ENCODE assay signal across 8 cellular contexts in the genomic region with DNA sequence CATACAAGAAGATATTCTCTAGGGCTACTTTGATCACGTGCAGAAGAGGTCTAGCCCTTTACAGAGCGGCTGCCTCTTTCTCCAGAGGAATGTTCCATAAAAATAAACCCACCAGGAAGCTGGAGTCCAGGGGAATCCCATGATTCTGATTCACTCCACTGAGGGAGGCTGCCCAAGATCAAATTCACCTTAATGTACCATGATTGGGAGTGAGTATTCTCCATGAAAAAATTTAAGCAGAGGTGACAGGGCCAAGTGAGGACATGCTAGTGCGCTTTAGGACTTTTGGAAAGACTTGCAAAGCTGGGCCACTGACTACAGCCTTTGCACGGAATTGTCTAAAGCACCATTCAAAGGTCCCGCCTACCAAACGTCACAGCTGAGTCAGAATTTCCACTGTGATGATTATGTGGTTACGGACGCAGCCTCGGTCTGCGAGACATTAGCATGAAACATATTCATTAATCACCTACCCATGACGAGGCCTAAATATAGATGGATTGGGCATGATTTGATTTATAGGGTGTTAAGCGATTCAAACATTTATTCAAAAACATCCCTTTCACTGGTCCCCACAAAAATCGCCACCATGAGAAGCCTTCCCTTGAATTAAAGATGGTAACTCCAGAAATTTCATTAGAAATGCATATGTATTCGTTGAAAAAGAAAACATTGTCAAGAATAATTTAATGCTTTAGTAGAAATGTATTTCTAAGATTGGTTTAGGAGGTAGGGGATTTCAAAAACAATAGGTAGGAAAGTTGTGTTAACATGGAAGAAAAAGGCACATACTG.
A peak's percentile ranks its signal among the peaks of the same experiment; 100 is the strongest.
DNase-seq lines count a peak whose midpoint lies in the region; ATAC-seq and TF ChIP-seq lines count a peak whose summit lies in the region.

No MANE protein-coding gene starts in this region.

- peak; percentile 45 for DNase-seq in GM13976 (ENCODE audit: low spot score)
- DNase-seq in T-helper 17 cell: no peak
- DNase-seq in memory B cell (ENCODE audit: low spot score in 2 of 2): peak; percentile 37 to 49
- no peak for DNase-seq in activated naive CD8-positive, alpha-beta T cell treated with anti-CD3 and anti-CD28 coated beads for 36 hours
- DNase-seq in DMS79 (lab: John Stamatoyannopoulos, UW): no peak
- no peak for DNase-seq in NCI-H2227 treated with DMSO at 0.1 percent for 48 hours (lab: John Stamatoyannopoulos, UW)
- no peak for DNase-seq in NCI-H1105 treated with DMSO at 0.1 percent for 48 hours (lab: John Stamatoyannopoulos, UW)

- TF ChIP-seq CTCF in GM13976 (IDR thresholded peaks at IDR 0.05; ENCODE audit: borderline replicate concordance, control extremely low read depth, extremely low read depth, insufficient read depth, missing control alignments): no peak

- peaks cover 5% of the 10 kb centered on the region for H3K36me3 Mint-ChIP-seq in T-helper 17 cell (ENCODE audit: low read depth)
- no peaks in the 10 kb centered on the region for H3K36me3 Mint-ChIP-seq in memory B cell
- no peaks in the 10 kb centered on the region for H3K36me3 Mint-ChIP-seq in activated naive CD8-positive, alpha-beta T cell treated with anti-CD3 and anti-CD28 coated beads for 36 hours

- no peak overlapping the region for H3K4me3 Mint-ChIP-seq in T-helper 17 cell
- H3K4me3 Mint-ChIP-seq in memory B cell: peak overlapping the region; percentile 3
- H3K4me3 Mint-ChIP-seq in activated naive CD8-positive, alpha-beta T cell treated with anti-CD3 and anti-CD28 coated beads for 36 hours: no peak overlapping the region

- H3K4me1 Mint-ChIP-seq in T-helper 17 cell (peaks cover 11% of the 10 kb centered on the region), memory B cell (peaks cover 11% of the 10 kb centered on the region)
- H3K4me1 Mint-ChIP-seq in activated naive CD8-positive, alpha-beta T cell treated with anti-CD3 and anti-CD28 coated beads for 36 hours: no peaks in the 10 kb centered on the region

- H3K27ac Mint-ChIP-seq in T-helper 17 cell (peak overlapping the region; percentile 6), memory B cell (no peak overlapping the region)
- no peak overlapping the region for H3K27ac Mint-ChIP-seq in activated naive CD8-positive, alpha-beta T cell treated with anti-CD3 and anti-CD28 coated beads for 36 hours

- H3K9me3 ChIP-seq in T-helper 17 cell (ENCODE audit: control insufficient read depth, low read length, poor library complexity, severe bottlenecking): no peaks in the 10 kb centered on the region

- no peaks in the 10 kb centered on the region for H3K9me3 Mint-ChIP-seq in memory B cell
- H3K9me3 Mint-ChIP-seq in activated naive CD8-positive, alpha-beta T cell treated with anti-CD3 and anti-CD28 coated beads for 36 hours: no peaks in the 10 kb centered on the region

- ATAC-seq in HG02852 (IDR thresholded peaks at IDR 0.05; ENCODE audit: unreplicated experiment): peak; percentile 72
- ATAC-seq in T-helper 17 cell: no peak
- peak; percentile 99 for ATAC-seq in memory B cell (ENCODE audit: low read depth)

- no peaks in the 10 kb centered on the region for H3K27me3 Mint-ChIP-seq in T-helper 17 cell
- no peaks in the 10 kb centered on the region for H3K27me3 Mint-ChIP-seq in memory B cell
- no peaks in the 10 kb centered on the region for H3K27me3 Mint-ChIP-seq in activated naive CD8-positive, alpha-beta T cell treated with anti-CD3 and anti-CD28 coated beads for 36 hours

- in situ Hi-C loops in GM13976 (cut with MboI; ENCODE audit: low sequenced_read_pairs, unreplicated experiment): no loop called here

Comparison
In these comparisons a context has a peak if more than half of its experiments do, and no peak if none do; other contexts are left out.
1. DNase-seq: peak in GM13976 (single experiment) and memory B cell (2 of 2); none in T-helper 17 cell (0 of 3), activated naive CD8-positive, alpha-beta T cell treated with anti-CD3 and anti-CD28 coated beads for 36 hours (single experiment), DMS79 (single experiment), NCI-H2227 treated with DMSO at 0.1 percent for 48 hours (single experiment) and NCI-H1105 treated with DMSO at 0.1 percent for 48 hours (single experiment).